In the genomic region with DNA sequence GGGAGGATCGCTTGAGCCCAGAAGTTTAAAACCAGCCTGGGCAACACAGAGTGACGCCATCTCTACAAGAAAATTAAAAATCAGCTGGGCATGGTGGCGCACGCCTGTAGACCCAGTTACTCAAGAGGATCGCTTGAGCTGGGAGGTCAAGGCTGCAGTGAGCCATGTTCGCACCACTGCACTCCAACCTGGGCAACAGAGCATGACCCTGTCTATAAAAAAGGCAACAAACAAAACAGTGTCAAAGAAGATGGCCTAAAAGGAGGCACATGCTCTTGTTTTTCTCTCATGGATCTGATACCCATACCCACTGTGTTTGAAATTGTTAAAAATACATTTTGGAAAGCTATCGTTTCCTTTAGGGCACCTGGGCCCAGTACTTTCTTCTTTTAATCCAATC, we compare ENCODE assay signal across 8 cellular contexts.
DNase-seq lines count a peak whose midpoint lies in the region; ATAC-seq lines count a peak whose summit lies in the region.

No MANE protein-coding gene starts in this region.

- no peak overlapping the region for H3K14ac ChIP-seq in mesenchymal stem cell (ENCODE audit: low read length in 2 of 2)

- no peaks in the 10 kb centered on the region for H3K9me3 Mint-ChIP-seq in activated CD4-positive, alpha-beta T cell treated with anti-CD3 and anti-CD28 coated beads for 36 hours (ENCODE audit: low read depth)
- H3K9me3 Mint-ChIP-seq in activated naive CD8-positive, alpha-beta T cell (ENCODE audit: low read depth), result no peaks in the 10 kb centered on the region

- peak overlapping the region; percentile 63 for H3K4me3 Mint-ChIP-seq in activated CD4-positive, alpha-beta T cell treated with anti-CD3 and anti-CD28 coated beads for 36 hours
- H3K4me3 Mint-ChIP-seq in activated naive CD8-positive, alpha-beta T cell, result peak overlapping the region; percentile 82

- peaks cover 5% of the 10 kb centered on the region for H3K4me1 ChIP-seq in mesenchymal stem cell (ENCODE audit: control insufficient read depth, insufficient read depth, low read depth, low read length)
- peaks cover 17% of the 10 kb centered on the region for H3K4me1 ChIP-seq in thymus (ENCODE audit: control insufficient read depth, insufficient read depth, low read length)

- peak overlapping the region; percentile 77 for H3K9ac ChIP-seq in mesenchymal stem cell (ENCODE audit: low read length)

- H3K4me3 ChIP-seq in mesenchymal stem cell (ENCODE audit: insufficient read depth in 1 of 2, low read depth in 1 of 2, low read length in 2 of 2) (peak overlapping the region in 1 of 2 experiments; percentile 68), thymus (ENCODE audit: low read length) (no peak overlapping the region)

- H2BK15ac ChIP-seq in mesenchymal stem cell (ENCODE audit: low read depth, poor library complexity, severe bottlenecking), result no peak overlapping the region

- peaks cover 49% of the 10 kb centered on the region for H3K4me1 Mint-ChIP-seq in activated CD4-positive, alpha-beta T cell treated with anti-CD3 and anti-CD28 coated beads for 36 hours
- peaks cover 54% of the 10 kb centered on the region for H3K4me1 Mint-ChIP-seq in activated naive CD8-positive, alpha-beta T cell (ENCODE audit: low read depth)

- H3K4me2 ChIP-seq in mesenchymal stem cell (ENCODE audit: low read length, poor library complexity, severe bottlenecking), result no peak overlapping the region

- POLR2A ChIA-PET in activated CD4-positive, alpha-beta T cell treated with anti-CD3 and anti-CD28 coated beads for 36 hours (lab: Charles Lee), result interaction anchor here (1.5 kb wide), 1 partner anchor 16 kb away, joined by 6 read pairs; no protein-coding TSS in a partner anchor

- peak overlapping the region in 1 of 2 experiments; percentile 6 for H2BK12ac ChIP-seq in mesenchymal stem cell (ENCODE audit: low read length in 2 of 2)

- H3K27ac Mint-ChIP-seq in activated CD4-positive, alpha-beta T cell treated with anti-CD3 and anti-CD28 coated beads for 36 hours, result peak overlapping the region; percentile 93
- H3K27ac Mint-ChIP-seq in activated naive CD8-positive, alpha-beta T cell, result peak overlapping the region; percentile 98

- H3K4ac ChIP-seq in mesenchymal stem cell (ENCODE audit: low read depth in 1 of 2, low read length in 2 of 2), result no peak overlapping the region

- no peak for ATAC-seq in activated CD4-positive, alpha-beta T cell treated with anti-CD3 and anti-CD28 coated beads for 36 hours
- ATAC-seq in HG03439 (IDR thresholded peaks at IDR 0.05; ENCODE audit: unreplicated experiment), result no peak

- H3K27me3 Mint-ChIP-seq in activated CD4-positive, alpha-beta T cell treated with anti-CD3 and anti-CD28 coated beads for 36 hours, result no peaks in the 10 kb centered on the region
- no peaks in the 10 kb centered on the region for H3K27me3 Mint-ChIP-seq in activated naive CD8-positive, alpha-beta T cell

- no peak overlapping the region for H4K91ac ChIP-seq in mesenchymal stem cell (ENCODE audit: low read length)

- H2BK120ac ChIP-seq in mesenchymal stem cell (ENCODE audit: low read depth, low read length), result no peak overlapping the region

- peaks cover 32% of the 10 kb centered on the region for H3K79me1 ChIP-seq in mesenchymal stem cell (replicated peaks; ENCODE audit: low read length, poor library complexity, severe bottlenecking)

- no peaks in the 10 kb centered on the region for H3K9me3 ChIP-seq in mesenchymal stem cell (ENCODE audit: control insufficient read depth, low read length)
- no peaks in the 10 kb centered on the region for H3K9me3 ChIP-seq in thymus (ENCODE audit: control insufficient read depth)

- no peak overlapping the region for H4K8ac ChIP-seq in mesenchymal stem cell (ENCODE audit: low read length)

- no peak overlapping the region for H3K23ac ChIP-seq in mesenchymal stem cell (ENCODE audit: low read length in 2 of 2)

- H3K36me3 Mint-ChIP-seq in activated CD4-positive, alpha-beta T cell treated with anti-CD3 and anti-CD28 coated beads for 36 hours (ENCODE audit: low read depth), result peaks cover 23% of the 10 kb centered on the region
- H3K36me3 Mint-ChIP-seq in activated naive CD8-positive, alpha-beta T cell, result peaks cover 11% of the 10 kb centered on the region

- H3K36me3 ChIP-seq in mesenchymal stem cell (ENCODE audit: control insufficient read depth in 1 of 2, insufficient read depth in 2 of 2, low read depth in 1 of 2, low read length in 2 of 2), result peaks cover 11 to 25% of the 10 kb centered on the region in 2 experiments
- no peaks in the 10 kb centered on the region for H3K36me3 ChIP-seq in thymus (ENCODE audit: control insufficient read depth, insufficient read depth)

- H2AFZ ChIP-seq in mesenchymal stem cell (ENCODE audit: low read depth, low read length), result no peak overlapping the region

- WGBS in mesenchymal stem cell, result 100% methylated on average over 6 of the region's 7 CpGs
- WGBS in thymus, result 97% methylated on average over 7 of the region's 7 CpGs

- no peak overlapping the region for H3K18ac ChIP-seq in mesenchymal stem cell (ENCODE audit: low read depth in 1 of 2, low read length in 2 of 2)

- H2AK5ac ChIP-seq in mesenchymal stem cell (ENCODE audit: low read length, severe bottlenecking), result no peak overlapping the region

- H3K27ac ChIP-seq in mesenchymal stem cell (ENCODE audit: low read length, poor library complexity, severe bottlenecking) (no peak overlapping the region), thymus (ENCODE audit: low read depth) (peak overlapping the region; percentile 73)

- no peak overlapping the region for H2BK5ac ChIP-seq in mesenchymal stem cell (ENCODE audit: low read depth, low read length, poor library complexity, severe bottlenecking)

- no peak for DNase-seq in activated CD4-positive, alpha-beta T cell treated with anti-CD3 and anti-CD28 coated beads for 36 hours
- DNase-seq in activated CD4-positive, alpha-beta T cell treated with anti-CD3 and anti-CD28 coated beads for 48 hours, result no peak
- DNase-seq in mesenchymal stem cell (no peak), NCI-H2107 treated with DMSO at 0.1 percent for 48 hours (lab: John Stamatoyannopoulos, UW; ENCODE audit: unreplicated experiment) (no peak)
- DNase-seq in activated CD4-positive, CD25-positive, alpha-beta regulatory T cell (lab: John Stamatoyannopoulos, UW), result no peak

- CTCF ChIA-PET in activated CD4-positive, alpha-beta T cell treated with anti-CD3 and anti-CD28 coated beads for 36 hours (lab: Charles Lee), result interaction anchor here (0.9 to 3.9 kb wide), 5 partner anchors 12 to 100 kb away, joined by 3 to 16 read pairs (median 4); no protein-coding TSS in a partner anchor

- H3K27me3 ChIP-seq in mesenchymal stem cell (ENCODE audit: control insufficient read depth in 1 of 2, insufficient read depth in 1 of 2, low read length in 2 of 2) (no peaks in the 10 kb centered on the region), thymus (ENCODE audit: control insufficient read depth, insufficient read depth) (no peaks in the 10 kb centered on the region)

- intact Hi-C loops in activated CD4-positive, alpha-beta T cell treated with anti-CD3 and anti-CD28 coated beads for 36 hours (cut with DNase I, micrococcal nuclease), result no loop called here
